ENCODE assay signal across 10 cellular contexts in the genomic region with DNA sequence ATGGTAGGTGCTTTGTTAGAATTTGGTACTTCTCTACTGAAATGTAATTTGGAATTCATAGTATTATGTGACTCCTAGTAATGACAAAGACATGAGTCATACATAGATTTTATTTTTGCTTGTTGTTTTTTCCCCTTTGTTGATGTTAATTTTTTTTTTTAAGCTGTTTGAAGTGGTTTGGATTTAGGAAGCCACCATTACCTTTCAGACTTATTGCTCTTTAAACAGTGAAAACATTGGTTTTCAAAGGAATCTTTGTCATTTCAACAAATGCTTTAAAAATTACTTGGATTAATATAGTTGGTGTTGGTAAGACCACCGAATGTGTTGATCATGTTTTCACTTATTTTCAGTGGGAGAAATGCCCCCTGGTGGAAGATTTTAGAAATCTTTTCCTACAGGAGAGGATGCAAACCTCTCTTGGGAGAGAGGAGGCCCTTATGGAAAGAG.
A peak's percentile ranks its signal among the peaks of the same experiment; 100 is the strongest.
DNase-seq lines count a peak whose midpoint lies in the region; ATAC-seq, FAIRE-seq and TF ChIP-seq lines count a peak whose summit lies in the region.
"Had no signal": no experiment of that assay in that cellular context is flagged by ENCODE, and none has a peak within 500 bp of the region (broad histone marks: within the 10 kb centered on the region; RNA-seq: fewer than 3 reads in every experiment).

No MANE protein-coding gene starts in this region.

- H3K27ac Mint-ChIP-seq in nephron, result no peak overlapping the region
- H3K27ac Mint-ChIP-seq: memory B cell had no signal

- peaks cover 30% of the 10 kb centered on the region for H3K4me1 Mint-ChIP-seq in nephron
- H3K4me1 Mint-ChIP-seq: memory B cell had no signal

- in situ Hi-C loops in KBM-7 (cut with MboI; ENCODE audit: low pct_unique_long_range_greater_than_20kb, low sequenced_read_pairs) (no loop called here), astrocyte of the cerebellum (cut with HindIII; ENCODE audit: low sequenced_read_pairs) (no loop called here), GM13977 (cut with MboI; ENCODE audit: low pct_unique_long_range_greater_than_20kb, low sequenced_read_pairs, unreplicated experiment) (no loop called here)

- H3K27ac ChIP-seq in DND-41 (ENCODE audit: low read length), result no peak overlapping the region

- no peaks in the 10 kb centered on the region for H3K4me1 ChIP-seq in DND-41 (ENCODE audit: insufficient read depth, low read length)

- H3K27me3 Mint-ChIP-seq in nephron (ENCODE audit: low read depth), result no peaks in the 10 kb centered on the region

- no peak overlapping the region for H3K4me2 ChIP-seq in DND-41 (ENCODE audit: insufficient read depth, low read length)

- H3K9me3 Mint-ChIP-seq in nephron, result peaks cover 24% of the 10 kb centered on the region

- DNase-seq in DND-41, result no peak
- DNase-seq in KBM-7, result peak; percentile 46
- peak; percentile 5 for DNase-seq in astrocyte of the cerebellum (ENCODE audit: low read depth)
- DNase-seq in GM13977 (ENCODE audit: low spot score), result no peak
- no peak for DNase-seq in H54 (ENCODE audit: insufficient read length, low spot score)
- DNase-seq in activated CD4-positive, alpha-beta T cell treated with anti-CD3 and anti-CD28 coated beads, Interleukin-2, amount 50 U/mL, for 4 hours, result no peak
- DNase-seq: activated CD4-positive, alpha-beta T cell treated with anti-CD3 and anti-CD28 coated beads for 4 hours had no signal

- no peak for FAIRE-seq in H54 (lab: Jason Lieb, UNC)
- FAIRE-seq: colon had no signal

- no peak for TF ChIP-seq POLR2A in H54 (IDR thresholded peaks at IDR 0.05; ENCODE audit: low read depth, low read length)

- no peak overlapping the region for H3K4me3 Mint-ChIP-seq in nephron
- H3K4me3 Mint-ChIP-seq: memory B cell had no signal

- H3K36me3 Mint-ChIP-seq in nephron (ENCODE audit: low read depth), result peaks cover 7% of the 10 kb centered on the region

- H3K9me3 ChIP-seq in DND-41 (ENCODE audit: insufficient read depth, low read length, severe bottlenecking), result peaks cover 4% of the 10 kb centered on the region

- H2AFZ ChIP-seq in DND-41 (ENCODE audit: low read depth, low read length), result no peak overlapping the region

- no peak overlapping the region for H3K9ac ChIP-seq in DND-41 (ENCODE audit: low read depth, low read length)

- 0 out of 3 replicates have a peak, but pooled peaks have one; percentile 50 for ATAC-seq in DND-41 (ENCODE audit: insufficient read depth, low read depth)

- no peaks in the 10 kb centered on the region for H3K36me3 ChIP-seq in DND-41 (ENCODE audit: insufficient read depth, low read length)

- H3K79me2 ChIP-seq in DND-41 (ENCODE audit: insufficient read depth, low read length), result no peaks in the 10 kb centered on the region

- H4K20me1 ChIP-seq in DND-41 (ENCODE audit: insufficient read depth, low read length), result no peaks in the 10 kb centered on the region

- TF ChIP-seq CTCF in DND-41 (IDR thresholded peaks at IDR 0.05; ENCODE audit: borderline replicate concordance, extremely low read depth, low read length, poor library complexity, severe bottlenecking), result peak; percentile 60
- TF ChIP-seq CTCF in astrocyte of the cerebellum (IDR thresholded peaks at IDR 0.05; ENCODE audit: low read depth, low read length, missing control alignments), result peak; percentile 40
- peak in 2 of 3 experiments; percentile 21 to 25 for TF ChIP-seq CTCF in nephron (IDR thresholded peaks at IDR 0.05; ENCODE audit: unreplicated experiment in 3 of 3)
- TF ChIP-seq CTCF in GM13977 (IDR thresholded peaks at IDR 0.05; ENCODE audit: extremely low read depth, insufficient read depth, missing control alignments), result no peak

- H3K27me3 ChIP-seq in DND-41 (ENCODE audit: insufficient read depth, low read length, poor library complexity), result no peaks in the 10 kb centered on the region

- H3K4me3 ChIP-seq in DND-41 (ENCODE audit: low read depth in 1 of 2, low read length in 2 of 2) (no peak overlapping the region), astrocyte of the cerebellum (ENCODE audit: low read depth, low read length) (no peak overlapping the region)

Comparison
In these comparisons a context has a peak if more than half of its experiments do, and no peak if none do; other contexts are left out.
1. DNase-seq: peak in KBM-7 (single experiment) and astrocyte of the cerebellum (single experiment); none in DND-41 (single experiment), GM13977 (single experiment), H54 (single experiment) and activated CD4-positive, alpha-beta T cell treated with anti-CD3 and anti-CD28 coated beads, Interleukin-2, amount 50 U/mL, for 4 hours (0 of 2).